Comparison of ENCODE assay signal across 14 cellular contexts in genomic region chr4:148795156-148795864, GRCh38.
A peak's percentile ranks its signal among the peaks of the same experiment; 100 is the strongest.
DNase-seq lines count a peak whose midpoint lies in the region; ATAC-seq, FAIRE-seq and TF ChIP-seq lines count a peak whose summit lies in the region.
"Had no signal": no experiment of that assay in that cellular context is flagged by ENCODE, and none has a peak within 500 bp of the region (broad histone marks: within the 10 kb centered on the region; RNA-seq: fewer than 3 reads in every experiment).

No MANE protein-coding gene starts in this region.

- H3K27ac ChIP-seq in right atrium auricular region (no peak overlapping the region), H1 (ENCODE audit: low read depth, low read length) (no peak overlapping the region)
- H3K27ac ChIP-seq: A549, SK-N-MC had no signal

- H4K20me1 ChIP-seq in H1 (replicated peaks in 1 of 2; ENCODE audit: control insufficient read depth in 1 of 2, insufficient read depth in 2 of 2, low read length in 2 of 2) = no peaks in the 10 kb centered on the region

- no peaks in the 10 kb centered on the region for H3K27me3 ChIP-seq in right atrium auricular region
- H3K27me3 ChIP-seq in H1 (replicated peaks in 1 of 4; ENCODE audit: control insufficient read depth in 3 of 4, extremely low read depth in 1 of 4, insufficient read depth in 3 of 4, low read length in 3 of 4) = no peaks in the 10 kb centered on the region

- H2BK15ac ChIP-seq in H1 (ENCODE audit: low read length) = no peak overlapping the region

- no peak overlapping the region for H2AK5ac ChIP-seq in H1 (ENCODE audit: low read depth, low read length)

- H3K4me1 ChIP-seq in right atrium auricular region = peaks cover 0 to 6% of the 10 kb centered on the region in 2 donors
- peaks cover 0 to 3% (median 1%) of the 10 kb centered on the region in 4 experiments; a peak in 3 of 7 replicates for H3K4me1 ChIP-seq in H1 (replicated peaks in 1 of 4; ENCODE audit: control insufficient read depth in 3 of 4, insufficient read depth in 4 of 4, low read length in 3 of 4)
- H3K4me1 ChIP-seq: A549 had no signal

- no peak overlapping the region for H4K5ac ChIP-seq in H1 (ENCODE audit: insufficient read length, low read depth, low read length)

- TF ChIP-seq EP300 in H1 (IDR thresholded peaks at IDR 0.05; ENCODE audit: borderline replicate concordance in 1 of 2, low read depth in 2 of 2, low read length in 2 of 2) = no peak

- H4K8ac ChIP-seq in H1 (ENCODE audit: extremely low read depth, insufficient read depth, low read length) = no peak overlapping the region

- no peak overlapping the region for H3K9ac ChIP-seq in H1 (replicated peaks in 1 of 4; ENCODE audit: extremely low read depth in 1 of 4, low read depth in 3 of 4, low read length in 3 of 4)

- H3K36me3 ChIP-seq in right atrium auricular region (no peaks in the 10 kb centered on the region), H1 (ENCODE audit: control insufficient read depth in 2 of 4, insufficient read depth in 4 of 4, low read length in 3 of 4) (no peaks in the 10 kb centered on the region)

- H2BK5ac ChIP-seq in H1 (ENCODE audit: low read depth, low read length) = peak overlapping the region; percentile 45; the same call in 1 of the 2 replicates

- H3K18ac ChIP-seq in H1 (ENCODE audit: extremely low read depth, low read length) = no peak overlapping the region

- H2BK120ac ChIP-seq in H1 (replicated peaks; ENCODE audit: low read depth, low read length) = no peak overlapping the region

- H3K79me1 ChIP-seq in H1 (ENCODE audit: low read depth, low read length) = no peaks in the 10 kb centered on the region

- DNase-seq in Right ventricle myocardium superior (peak; percentile 41), right atrium auricular region (ENCODE audit: low spot score) (no peak), H1 (ENCODE audit: low read depth in 1 of 2, low spot score in 2 of 2) (peak in 1 of 2 experiments; percentile 27), kidney tubule cell (ENCODE audit: low spot score) (peak; percentile 80), urothelium cell line (ENCODE audit: low spot score) (peak; percentile 55), COLO668 (lab: John Stamatoyannopoulos, UW; ENCODE audit: unreplicated experiment) (no peak)
- DNase-seq: activated CD4-positive, alpha-beta T cell treated with anti-CD3 and anti-CD28 coated beads for 1 hour; HFFc6; kidney; NCI-H748 treated with DMSO at 0.1 percent for 48 hours had no signal

- no peak overlapping the region for H3K23ac ChIP-seq in H1 (ENCODE audit: insufficient read length)

- POLR2A ChIA-PET in H1 (lab: Charles Lee; ENCODE audit: partially characterized antibody) = interaction anchor here (1.0 to 1.1 kb wide), 2 partner anchors 13 to 41 kb away, joined by 3 to 4 read pairs; no protein-coding TSS in a partner anchor

- H3K4me3 ChIP-seq in right atrium auricular region = no peak overlapping the region
- no peak overlapping the region for H3K4me3 ChIP-seq in H1 (ENCODE audit: extremely low read depth in 1 of 4, insufficient read depth in 2 of 4, low read depth in 3 of 4, low read length in 4 of 4)
- H3K4me3 ChIP-seq: A549, SK-N-MC had no signal

- no peak overlapping the region for H4K91ac ChIP-seq in H1 (replicated peaks; ENCODE audit: insufficient read length, low read length)

- CTCF ChIA-PET in H1 (lab: Charles Lee; ENCODE audit: partially characterized antibody) = interaction anchor here (0.5 kb wide), 1 partner anchor 129 kb away, joined by 4 read pairs; no protein-coding TSS in a partner anchor

- H3K9me3 ChIP-seq in right atrium auricular region (no peaks in the 10 kb centered on the region), H1 (ENCODE audit: insufficient read depth in 2 of 2, low read depth in 1 of 2, low read length in 1 of 2) (no peaks in the 10 kb centered on the region)
- H3K9me3 ChIP-seq: A549 had no signal

- TF ChIP-seq POLR2A in H1 (IDR thresholded peaks at IDR 0.05; ENCODE audit: control extremely low read depth in 1 of 2, low read depth in 2 of 2, low read length in 2 of 2) = no peak

- no peak for TF ChIP-seq RAD21 in H1 (IDR thresholded peaks at IDR 0.05 in 1 of 2, conservative IDR thresholded peaks at IDR 0.05 in 1 of 2; ENCODE audit: low read depth in 2 of 2, low read length in 2 of 2)

- FAIRE-seq in H1 (lab: Jason Lieb, UNC) (peak; percentile 7), urothelium cell line (lab: Jason Lieb, UNC) (no peak)
- FAIRE-seq: A549, kidney had no signal

- H2AFZ ChIP-seq in H1 (ENCODE audit: low read length) = peak overlapping the region; percentile 94

- H3K4me2 ChIP-seq in H1 (ENCODE audit: insufficient read depth in 1 of 2, low read depth in 2 of 2, low read length in 2 of 2) = no peak overlapping the region
- H3K4me2 ChIP-seq: A549 had no signal

- TF ChIP-seq CTCF in right atrium auricular region (IDR thresholded peaks at IDR 0.05) = no peak
- TF ChIP-seq CTCF in H1 (IDR thresholded peaks at IDR 0.05; ENCODE audit: control extremely low read depth in 1 of 3, insufficient read depth in 1 of 3, low read depth in 1 of 3, low read length in 3 of 3) = no peak

- no peak overlapping the region for H3K4ac ChIP-seq in H1 (replicated peaks; ENCODE audit: insufficient read length, low read depth, low read length)

- WGBS in H1 (ENCODE audit: extremely low coverage in 1 of 2, insufficient coverage in 1 of 2, insufficient read length in 1 of 2, insufficient replicate concordance in 2 of 2, low coverage in 1 of 2, low lambda C conversion rate in 2 of 2, missing lambda C conversion rate in 1 of 2), 2 experiments = 79% methylated on average over 7 of the region's 7 CpGs; no CpG with 5 or more reads in 1 of the 2 experiments

- ATAC-seq in Right ventricle myocardium superior (ENCODE audit: poor library complexity) = peak; percentile 97
- no peak for ATAC-seq in GM21360 (IDR thresholded peaks at IDR 0.05; ENCODE audit: unreplicated experiment)
- ATAC-seq in GM21526 (IDR thresholded peaks at IDR 0.05; ENCODE audit: low FRiP score, unreplicated experiment) = no peak
- ATAC-seq: A549 had no signal

- intact Hi-C loops in Right ventricle myocardium superior (cut with DNase I) = no loop called here

- H3K79me2 ChIP-seq in H1 (ENCODE audit: control insufficient read depth in 1 of 2, insufficient read depth in 2 of 2, low read length in 2 of 2) = no peaks in the 10 kb centered on the region

- H3K14ac ChIP-seq in H1 (ENCODE audit: insufficient read length) = no peak overlapping the region

- H2BK20ac ChIP-seq in H1 (ENCODE audit: low read length) = 0 out of 2 replicates have a peak overlapping the region, but pooled peaks have one; percentile 3

- H2BK12ac ChIP-seq in H1 (ENCODE audit: low read depth, low read length) = 0 out of 2 replicates have a peak overlapping the region, but pooled peaks have one; percentile 30

- H3K23me2 ChIP-seq in H1 (ENCODE audit: low read depth, low read length) = no peaks in the 10 kb centered on the region

- H3K56ac ChIP-seq in H1 (replicated peaks; ENCODE audit: insufficient read length, low read depth, low read length) = no peak overlapping the region

TF ChIP-seq in H1, 55 proteins besides CTCF, POLR2A, EP300 and RAD21 (continues in another document):
- TF ChIP-seq ATF2 (IDR thresholded peaks at IDR 0.05; ENCODE audit: low read length) = no peak
- no peak for TF ChIP-seq SIRT6 (IDR thresholded peaks at IDR 0.05; ENCODE audit: low read length)
- TF ChIP-seq GTF2F1 (IDR thresholded peaks at IDR 0.05; ENCODE audit: borderline replicate concordance, low read depth, low read length) = no peak
- no peak for TF ChIP-seq SP1 (IDR thresholded peaks at IDR 0.05; ENCODE audit: low read depth, low read length)
- TF ChIP-seq EGR1 (IDR thresholded peaks at IDR 0.05; ENCODE audit: borderline replicate concordance, low read depth, low read length) = no peak
- TF ChIP-seq TBP (IDR thresholded peaks at IDR 0.05; ENCODE audit: low read depth, low read length) = no peak
- TF ChIP-seq FOSL1 (IDR thresholded peaks at IDR 0.05; ENCODE audit: insufficient read depth, low read depth, low read length) = no peak
- no peak for TF ChIP-seq USF2 (IDR thresholded peaks at IDR 0.05; ENCODE audit: low read length)
- no peak for TF ChIP-seq E2F6 (IDR thresholded peaks at IDR 0.05)
- no peak for TF ChIP-seq MAFK (IDR thresholded peaks at IDR 0.05; ENCODE audit: low read depth, low read length)
- TF ChIP-seq TEAD4 (IDR thresholded peaks at IDR 0.05; ENCODE audit: low read depth, low read length) = peak; percentile 90
- no peak for TF ChIP-seq SRF (IDR thresholded peaks at IDR 0.05; ENCODE audit: low read depth, low read length)
- no peak for TF ChIP-seq ASH2L (IDR thresholded peaks at IDR 0.05; ENCODE audit: low read length)
- TF ChIP-seq YY1 (IDR thresholded peaks at IDR 0.05; ENCODE audit: low read depth, low read length) = peak; percentile 63; the same call in 1 of the 2 replicates
- TF ChIP-seq BRCA1 (IDR thresholded peaks at IDR 0.05; ENCODE audit: low read depth, low read length) = no peak
- no peak for TF ChIP-seq TAF7 (optimal IDR thresholded peaks at IDR 0.05; ENCODE audit: borderline replicate concordance, low read depth, low read length)

Comparison
In these comparisons a context has a peak if more than half of its experiments do, and no peak if none do; other contexts are left out.
1. DNase-seq: peak in Right ventricle myocardium superior (single experiment), kidney tubule cell (single experiment) and urothelium cell line (single experiment); none in right atrium auricular region (single experiment) and COLO668 (single experiment).